ENCODE assay signal across 17 cellular contexts in the genomic region with DNA sequence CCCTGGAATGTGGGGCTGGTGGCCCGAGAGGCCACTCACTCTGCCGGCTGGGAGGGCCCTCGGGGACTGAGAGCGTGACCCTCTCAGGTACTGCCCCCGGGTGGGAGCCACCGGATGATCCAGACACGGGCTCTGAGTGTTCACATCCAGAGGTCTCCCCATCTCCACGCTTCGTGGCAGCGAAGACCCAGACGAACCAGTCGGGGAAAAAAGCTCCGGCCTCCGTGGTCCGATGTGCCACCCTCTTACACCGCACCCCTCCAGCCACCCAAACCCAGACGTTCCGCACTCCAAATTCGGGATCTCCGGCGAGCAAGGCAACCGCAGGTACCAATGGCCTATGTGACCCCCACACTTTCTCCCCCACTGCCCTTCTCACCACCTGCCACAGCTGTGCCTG. TPM values are rescaled to one million over a fixed set of nuclear protein-coding genes. Genes with fewer than 3 reads are reported as not detected.
DNase-seq lines count a peak whose midpoint lies in the region; ATAC-seq, FAIRE-seq and TF ChIP-seq lines count a peak whose summit lies in the region.
"Had no signal": no experiment of that assay in that cellular context is flagged by ENCODE, and none has a peak within 500 bp of the region (broad histone marks: within the 10 kb centered on the region; RNA-seq: fewer than 3 reads in every experiment).

No MANE protein-coding gene starts in this region.

- H4K20me1 ChIP-seq in astrocyte (ENCODE audit: insufficient read depth, low read length), result no peaks in the 10 kb centered on the region

- intact Hi-C loops in sigmoid colon (cut with DNase I), result no loop called here

- H3K4me1 ChIP-seq in astrocyte (ENCODE audit: insufficient read depth, low read length) (no peaks in the 10 kb centered on the region), lung (ENCODE audit: control insufficient read depth in 2 of 2, insufficient read depth in 2 of 2, low read length in 2 of 2) (peaks cover 0 to 4% of the 10 kb centered on the region in 2 donors), sigmoid colon (no peaks in the 10 kb centered on the region)

- H3K27me3 Mint-ChIP-seq in astrocyte (ENCODE audit: low read depth, unreplicated experiment), result no peaks in the 10 kb centered on the region

- H3K4me1 Mint-ChIP-seq in astrocyte (ENCODE audit: low read depth, unreplicated experiment), result peaks cover 7% of the 10 kb centered on the region
- H3K4me1 Mint-ChIP-seq: IgD-negative memory B cell had no signal

- H3K27ac ChIP-seq in astrocyte (ENCODE audit: low read depth, low read length), result no peak overlapping the region
- H3K27ac ChIP-seq in lung (ENCODE audit: low read depth in 1 of 2, low read length in 1 of 2), result no peak overlapping the region
- H3K27ac ChIP-seq in sigmoid colon, result no peak overlapping the region

- peak; percentile 8 for DNase-seq in GM10248 (ENCODE audit: extremely low spot score)
- no peak for DNase-seq in astrocyte (ENCODE audit: low read depth)
- peak; percentile 26 for DNase-seq in lung (ENCODE audit: low spot score)
- peak; percentile 53 for DNase-seq in sigmoid colon
- DNase-seq in retina, result no peak
- no peak for DNase-seq in NCI-H2196 (lab: John Stamatoyannopoulos, UW; ENCODE audit: unreplicated experiment)
- DNase-seq: BE2C, DMS153, EL, NCI-H1417, NCI-H2029, NCI-H2171 treated with DMSO at 0.1 percent for 48 hours, NCI-H510A treated with DMSO at 0.1 percent for 48 hours had no signal

- peaks cover 58% of the 10 kb centered on the region for H3K36me3 Mint-ChIP-seq in astrocyte (ENCODE audit: low read depth, unreplicated experiment)

- CTCF ChIA-PET in GM10248 (lab: Yijun Ruan, JAX), result no interaction called here

- H2AFZ ChIP-seq in astrocyte (ENCODE audit: low read depth, low read length), result no peak overlapping the region

- H3K27me3 ChIP-seq in astrocyte (ENCODE audit: insufficient read depth, low read length) (no peaks in the 10 kb centered on the region), lung (ENCODE audit: control insufficient read depth, insufficient read depth) (no peaks in the 10 kb centered on the region), sigmoid colon (no peaks in the 10 kb centered on the region)
- H3K27me3 ChIP-seq: BE2C had no signal

- H3K79me2 ChIP-seq in astrocyte (ENCODE audit: insufficient read depth, low read length), result no peaks in the 10 kb centered on the region

- TF ChIP-seq CTCF in GM10248 (IDR thresholded peaks at IDR 0.05; ENCODE audit: control extremely low read depth, extremely low read depth, low read depth, missing control alignments) (no peak), astrocyte (IDR thresholded peaks at IDR 0.05; ENCODE audit: insufficient read depth, low read depth, low read length) (no peak), lung (IDR thresholded peaks at IDR 0.05; ENCODE audit: control extremely low read depth, extremely low read depth) (no peak), sigmoid colon (IDR thresholded peaks at IDR 0.05) (no peak)

- H3K4me2 ChIP-seq in astrocyte (ENCODE audit: low read length), result no peak overlapping the region

- 96 to 97% methylated on average over 18 to 22 of the region's 22 CpGs for WGBS in lung, 2 donors
- 95 to 96% methylated on average over 22 of the region's 22 CpGs for WGBS in sigmoid colon, 2 donors

- H3K4me3 ChIP-seq in astrocyte (ENCODE audit: insufficient read depth, low read depth, low read length) (no peak overlapping the region), lung (no peak overlapping the region), sigmoid colon (no peak overlapping the region)

- H3K9me3 Mint-ChIP-seq in astrocyte (ENCODE audit: unreplicated experiment), result peaks cover 6% of the 10 kb centered on the region

- H3K4me3 Mint-ChIP-seq in astrocyte (ENCODE audit: unreplicated experiment), result no peak overlapping the region

- H3K9me3 ChIP-seq in astrocyte (ENCODE audit: insufficient read depth, low read depth, low read length) (no peaks in the 10 kb centered on the region), lung (ENCODE audit: control insufficient read depth in 2 of 2, insufficient read depth in 1 of 2, low read length in 1 of 2) (peaks cover 0 to 5% of the 10 kb centered on the region in 2 donors), sigmoid colon (peaks cover 0 to 8% (median 0%) of the 10 kb centered on the region in 4 donors)
- H3K9me3 ChIP-seq: BE2C had no signal

- ATAC-seq in lung (ENCODE audit: insufficient read depth, low FRiP score), result no peak
- ATAC-seq in GM18868 (IDR thresholded peaks at IDR 0.05; ENCODE audit: unreplicated experiment), result no peak
- ATAC-seq: HCT116 had no signal

- no peak overlapping the region for H3K9ac ChIP-seq in astrocyte (ENCODE audit: low read length)

- H3K36me3 ChIP-seq in astrocyte (ENCODE audit: insufficient read depth, low read length) (peaks cover 4% of the 10 kb centered on the region), lung (ENCODE audit: control insufficient read depth in 2 of 2, insufficient read depth in 2 of 2, low read length in 2 of 2) (peaks cover 0 to 18% of the 10 kb centered on the region in 2 donors), sigmoid colon (peaks cover 0 to 6% (median 2%) of the 10 kb centered on the region in 4 donors)

- TF ChIP-seq EP300 in sigmoid colon (IDR thresholded peaks at IDR 0.05), result no peak

- no peak for TF ChIP-seq POLR2A in sigmoid colon (IDR thresholded peaks at IDR 0.05)

- H3K27ac Mint-ChIP-seq in astrocyte (ENCODE audit: unreplicated experiment), result peak overlapping the region; percentile 53
- H3K27ac Mint-ChIP-seq: IgD-negative memory B cell had no signal

- POLR2A ChIA-PET in GM10248 (lab: Yijun Ruan, JAX), result no interaction called here

- no peak for FAIRE-seq in astrocyte (lab: Jason Lieb, UNC)

RNA-seq across cellular contexts. Expression of a gene that starts 49.5 kb away (rescaled TPM):
- total RNA-seq in astrocyte (0.19 TPM in 1 of 2 replicates, not detected in the other), lung (1 to 10 TPM; 1.2 to 3.7 TPM), sigmoid colon (not detected)
- polyA plus RNA-seq in lung (1 to 10 TPM in 1 of 2 donors, under 1 TPM in 1; 0.47 to 2.0 TPM), sigmoid colon (under 1 TPM in 1 of 3 donors, not detected in 2; 0.66 TPM)
- total RNA-seq: LHCN-M2 had no signal
- polyA plus RNA-seq: IgD-negative memory B cell had no signal

Comparison
In these comparisons a context has a peak if more than half of its experiments do, and no peak if none do; other contexts are left out.
1. DNase-seq: peak in GM10248 (single experiment), lung (single experiment) and sigmoid colon (single experiment); none in astrocyte (single experiment), retina (single experiment) and NCI-H2196 (single experiment).